13 cellular contexts compared by ENCODE assay signal in the genomic region with DNA sequence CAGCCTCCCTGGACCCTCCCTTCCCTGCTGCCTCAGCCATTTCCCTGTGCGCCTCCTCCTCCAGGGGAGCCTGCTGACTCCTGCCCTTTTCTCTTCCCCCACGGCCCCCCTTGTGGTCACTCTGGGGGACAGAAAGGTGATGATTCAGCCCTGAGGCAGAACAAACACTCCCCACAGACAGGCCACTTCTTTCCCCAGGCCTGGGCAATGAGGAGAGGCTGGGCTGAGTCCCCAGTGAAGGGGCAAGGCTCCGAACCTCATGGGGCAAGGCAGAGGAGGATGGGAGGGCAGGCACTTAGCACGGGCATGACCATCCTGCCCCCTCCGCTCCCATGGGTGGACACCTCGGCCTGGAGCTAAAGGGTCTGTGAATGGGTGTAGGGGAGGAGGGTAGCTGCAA. TPM values are rescaled to one million over a fixed set of nuclear protein-coding genes. Genes with fewer than 3 reads are reported as not detected.
DNase-seq lines count a peak whose midpoint lies in the region; ATAC-seq and TF ChIP-seq lines count a peak whose summit lies in the region.
"Had no signal": no experiment of that assay in that cellular context is flagged by ENCODE, and none has a peak within 500 bp of the region (broad histone marks: within the 10 kb centered on the region; RNA-seq: fewer than 3 reads in every experiment).

No MANE protein-coding gene starts in this region.

- H2AFZ ChIP-seq in osteoblast (ENCODE audit: low read length) (no peak overlapping the region), hepatocyte (no peak overlapping the region)

- 81% methylated on average over 6 of the region's 6 CpGs for WGBS in hepatocyte (ENCODE audit: low lambda C conversion rate, missing lambda C conversion rate)

- H3K4me3 ChIP-seq in fibroblast of the aortic adventitia (ENCODE audit: low read depth, low read length), result no peak overlapping the region
- H3K4me3 ChIP-seq in osteoblast (ENCODE audit: insufficient read depth, low read length), result peak overlapping the region; percentile 4
- no peak overlapping the region for H3K4me3 ChIP-seq in hepatocyte

- H3K36me3 ChIP-seq in osteoblast (ENCODE audit: insufficient read depth, low read length) (no peaks in the 10 kb centered on the region), hepatocyte (replicated peaks; ENCODE audit: insufficient read depth, low read depth) (no peaks in the 10 kb centered on the region)

- H3K4me1 ChIP-seq in osteoblast (ENCODE audit: insufficient read depth, low read length), result peaks cover 47% of the 10 kb centered on the region
- peaks cover 5% of the 10 kb centered on the region for H3K4me1 ChIP-seq in hepatocyte (ENCODE audit: insufficient read depth)

- no peaks in the 10 kb centered on the region for H3K9me2 ChIP-seq in hepatocyte (replicated peaks; ENCODE audit: insufficient read depth)

- no peaks in the 10 kb centered on the region for H4K20me1 ChIP-seq in osteoblast (ENCODE audit: insufficient read depth, low read length)
- H4K20me1 ChIP-seq in hepatocyte (ENCODE audit: insufficient read depth, poor library complexity, severe bottlenecking), result no peaks in the 10 kb centered on the region

- TF ChIP-seq CTCF in fibroblast of the aortic adventitia (IDR thresholded peaks at IDR 0.05; ENCODE audit: insufficient read depth, low read length) (no peak), osteoblast (IDR thresholded peaks at IDR 0.05; ENCODE audit: extremely low read depth, low read depth, low read length) (no peak), omental fat pad (IDR thresholded peaks at IDR 0.05) (no peak), hepatocyte (IDR thresholded peaks at IDR 0.05; ENCODE audit: poor library complexity) (no peak)

- H3K27me3 ChIP-seq in osteoblast (ENCODE audit: insufficient read depth, low read length) (no peaks in the 10 kb centered on the region), hepatocyte (no peaks in the 10 kb centered on the region)
- H3K27me3 ChIP-seq: neutrophil had no signal

- DNase-seq in Ammon's horn (ENCODE audit: low spot score) (peak; percentile 59), RPMI7951 (ENCODE audit: low read depth) (peak; percentile 81), fibroblast of the aortic adventitia (ENCODE audit: low read depth) (peak; percentile 17), osteoblast (ENCODE audit: insufficient read length, low spot score, missing footprints) (peak; percentile 96), islet precursor cell (no peak), occipital lobe (lab: John Stamatoyannopoulos, UW) (no peak), omental fat pad (ENCODE audit: low spot score) (no peak), hepatocyte (ENCODE audit: low spot score) (no peak)
- DNase-seq: activated CD4-positive, alpha-beta T cell treated with anti-CD3 and anti-CD28 coated beads for 1 hour; CD4-positive, alpha-beta T cell; effector CD8-positive, alpha-beta T cell; NCI-H2081 treated with DMSO at 0.1 percent for 48 hours had no signal

- no peak for ATAC-seq in omental fat pad (ENCODE audit: low FRiP score)

- H3K79me2 ChIP-seq in osteoblast (ENCODE audit: insufficient read depth, low read length) (no peaks in the 10 kb centered on the region), hepatocyte (no peaks in the 10 kb centered on the region)

- H3K4me2 ChIP-seq in osteoblast (ENCODE audit: insufficient read depth, low read length) (peak overlapping the region; percentile 64), hepatocyte (no peak overlapping the region)

- no peaks in the 10 kb centered on the region for H3K9me3 ChIP-seq in osteoblast (ENCODE audit: low read depth, low read length)
- H3K9me3 ChIP-seq in hepatocyte (ENCODE audit: low read depth), result no peaks in the 10 kb centered on the region
- H3K9me3 ChIP-seq: neutrophil had no signal

- H3K27ac ChIP-seq in osteoblast (ENCODE audit: low read depth, low read length) (peak overlapping the region; percentile 91), hepatocyte (no peak overlapping the region)
- H3K27ac ChIP-seq: neutrophil had no signal

RNA-seq across cellular contexts. Expression of a gene that starts 21.0 kb away (rescaled TPM):
- total RNA-seq in RPMI7951 (2014; rRNA removed; shearing (Covaris generic)), result 2.5 and 4.3 TPM in 2 replicates
- under 0.01 and 0.16 TPM in 2 replicates for total RNA-seq in fibroblast of the aortic adventitia (ENCODE audit: low replicate concordance)
- total RNA-seq in osteoblast, result 0.36 and 0.88 TPM in 2 replicates
- total RNA-seq in occipital lobe, result 8.3 TPM
- 100 to 1,000 TPM in 1 of 4 donors, 10 to 100 TPM in 3; 55.6 to 140 (median 77.6) TPM for total RNA-seq in omental fat pad
- total RNA-seq in hepatocyte, result 4.5 and 4.7 TPM in 2 replicates
- 3.6 and 5.1 TPM in 2 replicates for polyA plus RNA-seq in hepatocyte

Comparison
In these comparisons a context has a peak if more than half of its experiments do, and no peak if none do; other contexts are left out.
1. DNase-seq: peak in Ammon's horn (single experiment), RPMI7951 (single experiment), fibroblast of the aortic adventitia (single experiment) and osteoblast (single experiment); none in islet precursor cell (single experiment), occipital lobe (single experiment), omental fat pad (single experiment) and hepatocyte (single experiment).